Comparison of ENCODE assay signal across 8 cellular contexts in genomic region chr4:180664766-180665368, GRCh38.
DNase-seq lines count a peak whose midpoint lies in the region; TF ChIP-seq lines count a peak whose summit lies in the region.

No MANE protein-coding gene starts in this region.

- peak; percentile 79 for DNase-seq in DMS 273 (lab: John Stamatoyannopoulos, UW; ENCODE audit: unreplicated experiment)
- DNase-seq in DMS 273 treated with DMSO at 0.1 percent for 48 hours (lab: John Stamatoyannopoulos, UW), result no peak
- DNase-seq in GM23248, result peak; percentile 78
- peak; percentile 72 for DNase-seq in KBM-7
- DNase-seq in activated naive CD4-positive, alpha-beta T cell treated with anti-CD3 and anti-CD28 coated beads for 36 hours, result peak; percentile 79
- DNase-seq in glomerular visceral epithelial cell (ENCODE audit: extremely low spot score), result peak; percentile 86
- peak; percentile 19 for DNase-seq in pulmonary artery endothelial cell (ENCODE audit: low read depth, low spot score)

- H3K36me3 Mint-ChIP-seq in activated naive CD4-positive, alpha-beta T cell treated with anti-CD3 and anti-CD28 coated beads for 36 hours (ENCODE audit: low read depth), result no peaks in the 10 kb centered on the region

- TF ChIP-seq CTCF in OCI-LY3 (IDR thresholded peaks at IDR 0.05; ENCODE audit: low read depth, low read length), result peak; percentile 90

- H3K4me3 Mint-ChIP-seq in activated naive CD4-positive, alpha-beta T cell treated with anti-CD3 and anti-CD28 coated beads for 36 hours, result no peak overlapping the region

- no peak overlapping the region for H3K9ac ChIP-seq in GM23248
- H3K9ac ChIP-seq in OCI-LY3 (ENCODE audit: low read length), result no peak overlapping the region

- H3K27ac ChIP-seq in GM23248 (no peak overlapping the region), OCI-LY3 (ENCODE audit: low read length) (no peak overlapping the region)

- no peaks in the 10 kb centered on the region for H3K4me1 Mint-ChIP-seq in activated naive CD4-positive, alpha-beta T cell treated with anti-CD3 and anti-CD28 coated beads for 36 hours (ENCODE audit: low read depth)

- H3K27me3 Mint-ChIP-seq in activated naive CD4-positive, alpha-beta T cell treated with anti-CD3 and anti-CD28 coated beads for 36 hours (ENCODE audit: low read depth), result peaks cover 6% of the 10 kb centered on the region

- no peak overlapping the region for H3K27ac Mint-ChIP-seq in activated naive CD4-positive, alpha-beta T cell treated with anti-CD3 and anti-CD28 coated beads for 36 hours

- no peaks in the 10 kb centered on the region for H3K9me2 ChIP-seq in GM23248 (ENCODE audit: insufficient read depth)

- no peaks in the 10 kb centered on the region for H3F3A ChIP-seq in GM23248 (ENCODE audit: insufficient read depth)

- no peaks in the 10 kb centered on the region for H3K9me3 Mint-ChIP-seq in activated naive CD4-positive, alpha-beta T cell treated with anti-CD3 and anti-CD28 coated beads for 36 hours

- WGBS in GM23248 (ENCODE audit: low coverage in 1 of 2, low lambda C conversion rate in 2 of 2, missing lambda C conversion rate in 2 of 2), 2 experiments, result 2% methylated on average over 5 of the region's 5 CpGs

- intact Hi-C loops in activated naive CD4-positive, alpha-beta T cell treated with anti-CD3 and anti-CD28 coated beads for 36 hours (cut with micrococcal nuclease), result loop anchor here (2.0 to 10.0 kb wide), 4 partner anchors 160 to 864 kb away; no protein-coding TSS in a partner anchor

- H3K4me2 ChIP-seq in GM23248 (ENCODE audit: unreplicated experiment) (peak overlapping the region; percentile 29), OCI-LY3 (ENCODE audit: low read length) (peak overlapping the region; percentile 72)

- no peaks in the 10 kb centered on the region for H3K36me3 ChIP-seq in GM23248 (ENCODE audit: low read depth)
- H3K36me3 ChIP-seq in OCI-LY3 (replicated peaks; ENCODE audit: low read depth, low read length), result no peaks in the 10 kb centered on the region

- H3K79me2 ChIP-seq in GM23248 (ENCODE audit: insufficient read depth) (no peaks in the 10 kb centered on the region), OCI-LY3 (ENCODE audit: low read length) (no peaks in the 10 kb centered on the region)

- in situ Hi-C loops in GM23248 (cut with MboI) (no loop called here), KBM-7 (cut with MboI; ENCODE audit: low pct_unique_long_range_greater_than_20kb, low sequenced_read_pairs) (no loop called here)

- no peaks in the 10 kb centered on the region for H4K20me1 ChIP-seq in GM23248 (ENCODE audit: insufficient read depth)
- no peaks in the 10 kb centered on the region for H4K20me1 ChIP-seq in OCI-LY3 (ENCODE audit: insufficient read depth, low read length)

- no peaks in the 10 kb centered on the region for H3K4me1 ChIP-seq in GM23248 (ENCODE audit: insufficient read depth)
- peaks cover 10% of the 10 kb centered on the region; the same call in 1 of the 2 replicates for H3K4me1 ChIP-seq in OCI-LY3 (ENCODE audit: low read length)

- H3K4me3 ChIP-seq in GM23248 (no peak overlapping the region), OCI-LY3 (ENCODE audit: low read length) (peak overlapping the region; percentile 62)

- no peaks in the 10 kb centered on the region for H3K9me3 ChIP-seq in GM23248 (ENCODE audit: low read depth)
- H3K9me3 ChIP-seq in OCI-LY3 (ENCODE audit: insufficient read depth, low read length), result no peaks in the 10 kb centered on the region

- CTCF ChIA-PET in activated naive CD4-positive, alpha-beta T cell treated with anti-CD3 and anti-CD28 coated beads for 36 hours (lab: Charles Lee), result interaction anchor here (0.5 to 3.3 kb wide), 17 partner anchors 8 to 935 kb away, joined by 3 to 22 read pairs (median 3); no protein-coding TSS in a partner anchor

- no peaks in the 10 kb centered on the region for H3K27me3 ChIP-seq in GM23248 (replicated peaks; ENCODE audit: insufficient read depth)
- no peaks in the 10 kb centered on the region for H3K27me3 ChIP-seq in OCI-LY3 (ENCODE audit: low read depth, low read length)

- H2AFZ ChIP-seq in GM23248 (no peak overlapping the region), OCI-LY3 (ENCODE audit: low read depth, low read length) (peak overlapping the region; percentile 67; the same call in 1 of the 2 replicates)
